ENCODE assay signal across 11 cellular contexts in the genomic region with DNA sequence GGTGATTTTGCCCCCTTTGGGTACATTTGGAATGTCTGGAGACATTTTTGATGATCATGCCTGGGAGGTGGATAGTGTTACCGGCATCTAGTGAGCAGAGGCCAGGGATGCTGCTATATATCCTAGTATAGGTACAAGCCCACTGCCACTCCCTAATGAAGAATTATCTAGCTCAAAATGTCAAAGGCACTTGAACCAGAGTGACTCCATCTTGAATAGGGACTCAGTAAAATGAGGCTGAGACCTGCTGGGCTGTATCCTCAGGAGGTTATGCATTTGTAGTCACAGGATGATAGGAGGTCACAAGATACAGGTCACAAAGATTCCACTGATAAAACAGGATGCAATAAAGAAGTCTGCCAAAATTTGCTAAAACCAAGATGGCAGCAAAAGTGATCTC. TPM values are rescaled to one million over a fixed set of nuclear protein-coding genes. Genes with fewer than 3 reads are reported as not detected.
"Had no signal": no experiment of that assay in that cellular context is flagged by ENCODE, and none has a peak within 500 bp of the region (broad histone marks: within the 10 kb centered on the region; RNA-seq: fewer than 3 reads in every experiment).

No MANE protein-coding gene starts in this region.

- FAIRE-seq: H1, H54 had no signal

- DNase-seq: GM23248, GOT3, H7, H9, HCEC 1CT, HFFc6 had no signal

- H3K4me1 ChIP-seq: HAP-1 had no signal

- H3K9me3 ChIP-seq: HAP-1 had no signal

- H3K4me3 Mint-ChIP-seq: GM23338, H9, HFFc6 had no signal

- H3K4me3 ChIP-seq: GM23248, GM23338, HAP-1 had no signal

- H3K27ac Mint-ChIP-seq: H9, HFFc6 had no signal

- H3K4me2 ChIP-seq: GM23338 had no signal

- H3K4me1 Mint-ChIP-seq: GM23338, H9 had no signal

- H3K9me3 Mint-ChIP-seq: HFFc6 had no signal

- H3K27ac ChIP-seq: GM23248 had no signal

- ATAC-seq: GM23338, HCT116 had no signal

- H3K9ac ChIP-seq: GM23248 had no signal

- H3K36me3 ChIP-seq: HAP-1 had no signal

- H2AFZ ChIP-seq: GM23248, GM23338 had no signal

RNA-seq across cellular contexts. Expression of a gene that starts 39.8 kb away (rescaled TPM):
- total RNA-seq: GM23248, GM23338, H1, H7, H9, HFFc6 had no signal
- polyA plus RNA-seq: GM23248, H1 had no signal
